ENCODE assay signal across 1 cellular context in genomic region chr1:58476179-58476578, GRCh38.
TF ChIP-seq lines count a peak whose summit lies in the region.

No MANE protein-coding gene starts in this region.

TF ChIP-seq in IMR-90, 13 proteins besides CTCF, POLR2A, EP300 and RAD21 (continued from another document):
- TF ChIP-seq MXI1 (IDR thresholded peaks at IDR 0.05; ENCODE audit: borderline replicate concordance, low read depth, low read length) (no peak), MAZ (IDR thresholded peaks at IDR 0.05; ENCODE audit: borderline replicate concordance, low read depth, low read length) (no peak)
